Comparison of ENCODE assay signal across 1 cellular context in genomic region chr17:76141212-76142043, GRCh38.
TF ChIP-seq lines count a peak whose summit lies in the region.

FOXJ1 (minus strand) TSS chr17:76141245; CDS start chr17:76140395, 850 bp downstream.

TF ChIP-seq in GM12878, 131 proteins besides CTCF, POLR2A, EP300 and RAD21 (continued from another document and continues in another):
- TF ChIP-seq TBL1XR1 (IDR thresholded peaks at IDR 0.05; ENCODE audit: low read depth, low read length) (peak; percentile 46; the same call in 1 of the 2 replicates), TAF1 (IDR thresholded peaks at IDR 0.05; ENCODE audit: borderline replicate concordance, low read depth, low read length) (no peak), HCFC1 (IDR thresholded peaks at IDR 0.05; ENCODE audit: low read length) (no peak), PAX5 (IDR thresholded peaks at IDR 0.05; ENCODE audit: borderline replicate concordance, low read depth, low read length) (no peak), DPF2 (IDR thresholded peaks at IDR 0.05) (no peak), SUPT20H (IDR thresholded peaks at IDR 0.05; ENCODE audit: borderline replicate concordance, control insufficient read depth, low read depth, low read length) (no peak), RELA (IDR thresholded peaks at IDR 0.05; ENCODE audit: borderline replicate concordance, partially characterized antibody) (peak; percentile 36), CHD4 (IDR thresholded peaks at IDR 0.05) (no peak), E4F1 (IDR thresholded peaks at IDR 0.05; ENCODE audit: borderline replicate concordance, partially characterized antibody) (no peak), E2F4 (IDR thresholded peaks at IDR 0.05; ENCODE audit: low read depth, low read length) (peak; percentile 43; the same call in 1 of the 2 replicates), ZBTB40 (IDR thresholded peaks at IDR 0.05; ENCODE audit: borderline replicate concordance) (peak; percentile 33; the same call in 1 of the 2 replicates), LARP7 (IDR thresholded peaks at IDR 0.05) (peak; percentile 64), ZNF24 (IDR thresholded peaks at IDR 0.05) (no peak), RFX5 (IDR thresholded peaks at IDR 0.05; ENCODE audit: low read depth, low read length) (no peak), RCOR1 (conservative IDR thresholded peaks at IDR 0.05; ENCODE audit: low read depth, low read length) (no peak), USF2 (IDR thresholded peaks at IDR 0.05; ENCODE audit: borderline replicate concordance, low read depth, low read length) (no peak), CEBPZ (IDR thresholded peaks at IDR 0.05; ENCODE audit: low read depth, low read length) (no peak), REST (IDR thresholded peaks at IDR 0.05; ENCODE audit: low read depth, low read length) (no peak), MXI1 (IDR thresholded peaks at IDR 0.05; ENCODE audit: low read depth, low read length) (peak; percentile 95), BMI1 (IDR thresholded peaks at IDR 0.05; ENCODE audit: borderline replicate concordance) (peak; percentile 98), RB1 (IDR thresholded peaks at IDR 0.05; ENCODE audit: borderline replicate concordance) (no peak), JUNB (IDR thresholded peaks at IDR 0.05) (no peak), YY1 (IDR thresholded peaks at IDR 0.05; ENCODE audit: low read depth, low read length) (0 out of 2 replicates have a peak, but pooled peaks have one; percentile 34), ZBTB4 (CRISPR knock-in tag; IDR thresholded peaks at IDR 0.05) (no peak), CUX1 (IDR thresholded peaks at IDR 0.05; ENCODE audit: insufficient replicate concordance, low read depth, low read length) (no peak), IRF3 (IDR thresholded peaks at IDR 0.05) (no peak)
